In the genomic region with DNA sequence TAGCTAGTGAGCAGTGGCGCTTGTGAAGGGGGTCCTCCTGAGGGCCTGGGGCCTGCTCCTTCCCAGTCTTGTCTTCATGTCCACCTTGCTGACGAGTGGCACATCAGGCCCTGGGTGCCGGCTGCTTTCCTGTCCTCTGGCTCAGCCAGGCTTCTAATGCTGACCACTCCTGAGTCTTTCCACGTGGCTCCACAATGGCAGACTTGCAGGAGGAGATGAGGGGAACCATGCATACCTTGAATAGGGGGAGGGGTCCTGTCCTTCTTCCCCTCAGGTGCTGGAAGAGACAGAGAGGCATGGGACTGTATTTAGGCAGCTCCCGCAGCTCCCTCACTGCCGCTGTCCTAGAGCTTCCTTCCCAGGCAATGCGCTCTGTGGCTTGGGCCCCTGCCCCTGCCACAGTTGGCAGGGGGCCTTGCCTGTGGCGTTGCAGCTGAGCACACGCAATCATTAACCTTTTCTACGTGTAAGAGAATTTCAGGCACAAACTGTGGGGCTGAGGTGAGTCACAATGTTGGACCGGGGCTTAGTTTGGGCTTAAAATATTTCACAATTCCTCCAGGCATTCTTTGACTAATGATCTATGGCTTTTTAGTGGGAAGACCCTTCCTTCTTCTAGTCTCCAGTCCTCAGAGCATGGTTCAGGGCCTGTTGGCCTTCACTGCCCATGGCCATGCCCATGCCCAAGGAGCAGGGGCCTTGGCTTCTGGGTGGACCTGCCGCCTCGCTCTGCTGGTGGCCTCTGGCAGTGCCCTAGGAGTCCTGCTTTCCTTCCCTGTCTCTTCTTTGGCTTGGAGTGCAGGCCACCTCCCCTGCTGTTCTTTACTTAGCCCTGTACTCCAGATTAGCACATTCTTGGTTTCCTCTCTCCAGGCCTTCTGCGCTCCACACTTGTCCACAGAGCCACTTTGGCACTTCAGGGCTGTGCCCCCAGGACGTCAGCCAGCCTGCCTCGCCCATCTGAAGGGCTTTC, we compare ENCODE assay signal across 10 cellular contexts. TPM values are rescaled to one million over a fixed set of nuclear protein-coding genes. Genes with fewer than 3 reads are reported as not detected.
DNase-seq lines count a peak whose midpoint lies in the region; ATAC-seq, FAIRE-seq and TF ChIP-seq lines count a peak whose summit lies in the region.
"Had no signal": no experiment of that assay in that cellular context is flagged by ENCODE, and none has a peak within 500 bp of the region (broad histone marks: within the 10 kb centered on the region; RNA-seq: fewer than 3 reads in every experiment).

No MANE protein-coding gene starts in this region.

- H3K9me3 Mint-ChIP-seq in chondrocyte (ENCODE audit: low read depth) = no peaks in the 10 kb centered on the region
- H3K9me3 Mint-ChIP-seq: activated T-helper 2 cell treated with anti-CD3 and anti-CD28 coated beads, Interferon-gamma antibody, Interleukin-2, Interleukin-4, amounts not matched to agents 10 μg/mL and 5 μg/mL and 100 μg/mL, durations not matched to agents 14 hours and 24 hours and 36 hours had no signal

- TF ChIP-seq CTCF in liver (IDR thresholded peaks at IDR 0.05; ENCODE audit: low read depth, low read length, missing input control) (no peak), HepG2 (CRISPR knock-in tag; IDR thresholded peaks at IDR 0.05) (no peak), chondrocyte (IDR thresholded peaks at IDR 0.05) (no peak), lung (IDR thresholded peaks at IDR 0.05; ENCODE audit: control extremely low read depth, extremely low read depth) (no peak), testis (IDR thresholded peaks at IDR 0.05) (no peak)

- no peaks in the 10 kb centered on the region for H3K27me3 ChIP-seq in liver (ENCODE audit: control insufficient read depth in 4 of 4, insufficient read depth in 4 of 4, low read length in 3 of 4)
- H3K27me3 ChIP-seq in HepG2 (ENCODE audit: control insufficient read depth in 1 of 2, insufficient read depth in 2 of 2, low read length in 2 of 2) = no peaks in the 10 kb centered on the region
- H3K27me3 ChIP-seq in lung (ENCODE audit: control insufficient read depth, insufficient read depth) = no peaks in the 10 kb centered on the region
- no peaks in the 10 kb centered on the region for H3K27me3 ChIP-seq in testis

- no peak overlapping the region for H2AFZ ChIP-seq in HepG2 (ENCODE audit: low read length)

- no peak overlapping the region for H3K4me3 Mint-ChIP-seq in chondrocyte (ENCODE audit: unreplicated experiment)

- H3K27ac ChIP-seq in liver (ENCODE audit: low read depth in 1 of 2, low read length in 2 of 2) = peak overlapping the region; percentile 87 to 96
- no peak overlapping the region for H3K27ac ChIP-seq in HepG2 (ENCODE audit: extremely low read length, insufficient read depth, low read length)
- H3K27ac ChIP-seq in lung (ENCODE audit: low read depth in 1 of 2, low read length in 1 of 2) = peak overlapping the region; percentile 71 to 90
- H3K27ac ChIP-seq in testis = no peak overlapping the region

- H3K36me3 ChIP-seq in liver (ENCODE audit: control insufficient read depth in 4 of 4, insufficient read depth in 3 of 4, low read depth in 1 of 4, low read length in 3 of 4) (peaks cover 0 to 2% (median 0%) of the 10 kb centered on the region in 4 donors), HepG2 (replicated peaks in 1 of 2; ENCODE audit: control insufficient read depth in 1 of 2, insufficient read depth in 2 of 2, low read length in 2 of 2) (peaks cover 1 to 3% of the 10 kb centered on the region in 2 experiments; a peak in 2 of 5 replicates), lung (ENCODE audit: control insufficient read depth in 2 of 2, insufficient read depth in 2 of 2, low read length in 2 of 2) (no peaks in the 10 kb centered on the region), testis (ENCODE audit: low read depth, missing control alignments) (no peaks in the 10 kb centered on the region)

- peak overlapping the region; percentile 91 for H3K27ac Mint-ChIP-seq in chondrocyte (ENCODE audit: unreplicated experiment)
- H3K27ac Mint-ChIP-seq: activated T-helper 2 cell treated with anti-CD3 and anti-CD28 coated beads, Interferon-gamma antibody, Interleukin-2, Interleukin-4, amounts not matched to agents 10 μg/mL and 5 μg/mL and 100 μg/mL, durations not matched to agents 14 hours and 24 hours and 36 hours had no signal

- no peak overlapping the region for H3K4me2 ChIP-seq in HepG2 (ENCODE audit: low read depth, low read length)

- peaks cover 20% of the 10 kb centered on the region for H3K79me2 ChIP-seq in HepG2 (ENCODE audit: insufficient read depth, low read length)

- H3K4me1 ChIP-seq in liver (ENCODE audit: control insufficient read depth in 4 of 4, insufficient read depth in 4 of 4, low read length in 3 of 4) = peaks cover 17 to 52% (median 38%) of the 10 kb centered on the region in 4 donors
- peaks cover 23% of the 10 kb centered on the region for H3K4me1 ChIP-seq in HepG2 (ENCODE audit: insufficient read depth, low read length)
- H3K4me1 ChIP-seq in lung (ENCODE audit: control insufficient read depth in 2 of 2, insufficient read depth in 2 of 2, low read length in 2 of 2) = peaks cover 19 to 54% of the 10 kb centered on the region in 2 donors
- peaks cover 8% of the 10 kb centered on the region for H3K4me1 ChIP-seq in testis

- 54% methylated on average over 16 of the region's 16 CpGs for WGBS in liver
- WGBS in HepG2 (ENCODE audit: low lambda C conversion rate) = 75% methylated on average over 15 of the region's 16 CpGs
- WGBS in lung, 2 donors = 38 to 54% methylated on average over 16 of the region's 16 CpGs
- WGBS in testis, 2 donors = 79 to 82% methylated on average over 13 to 16 of the region's 16 CpGs

- H3K9me3 ChIP-seq in liver (ENCODE audit: control insufficient read depth in 4 of 4, low read length in 3 of 4) = no peaks in the 10 kb centered on the region
- H3K9me3 ChIP-seq in HepG2 (ENCODE audit: low read length) = no peaks in the 10 kb centered on the region
- no peaks in the 10 kb centered on the region for H3K9me3 ChIP-seq in lung (ENCODE audit: control insufficient read depth in 2 of 2, insufficient read depth in 1 of 2, low read length in 1 of 2)
- H3K9me3 ChIP-seq in testis = no peaks in the 10 kb centered on the region

- H3K4me3 ChIP-seq in liver (ENCODE audit: low read depth in 1 of 3, low read length in 3 of 3) (no peak overlapping the region), HepG2 (replicated peaks in 1 of 3; ENCODE audit: insufficient read depth in 1 of 3, low read depth in 2 of 3, low read length in 3 of 3) (no peak overlapping the region), lung (no peak overlapping the region), testis (no peak overlapping the region)

- peaks cover 31% of the 10 kb centered on the region for H4K20me1 ChIP-seq in HepG2 (ENCODE audit: insufficient read depth, low read length)

- CTCF ChIA-PET in HepG2 (lab: Yijun Ruan, JAX; ENCODE audit: low intra/inter-chr PET ratio, low total read pairs) = no interaction called here

- TF ChIP-seq POLR2A in HepG2 (IDR thresholded peaks at IDR 0.05; ENCODE audit: insufficient read depth in 1 of 2, low read depth in 2 of 2, low read length in 2 of 2) (no peak), testis (IDR thresholded peaks at IDR 0.05) (no peak)

- no TSS peak for BruUV-seq in HepG2 (replicated peaks; lab: Mats Ljungman, UMichigan)

- TF ChIP-seq EP300 in HepG2 (IDR thresholded peaks at IDR 0.05; ENCODE audit: low read depth in 2 of 2, low read length in 2 of 2) (no peak), HepG2 (CRISPR knock-in tag; IDR thresholded peaks at IDR 0.05; ENCODE audit: borderline replicate concordance) (no peak)

- H3K36me3 Mint-ChIP-seq in chondrocyte (ENCODE audit: low read depth) = no peaks in the 10 kb centered on the region

- DNase-seq in HepG2 (ENCODE audit: low spot score) (no peak), chondrocyte (ENCODE audit: low spot score) (no peak), lung (ENCODE audit: low spot score) (peak; percentile 79), ureter (ENCODE audit: low spot score) (no peak), testis (no peak), RKO (ENCODE audit: low spot score) (no peak)
- no peak for DNase-seq in stimulated activated CD4-positive, alpha-beta T cell treated with anti-CD3 and anti-CD28 coated beads, Interleukin-2, amount 100 ng/mL, for 24 hours
- DNase-seq: NCI-H526 had no signal

- POLR2A ChIA-PET in HepG2 (lab: Yijun Ruan, JAX) = no interaction called here

- H3K27me3 Mint-ChIP-seq in chondrocyte (ENCODE audit: low read depth) = no peaks in the 10 kb centered on the region

- H3K9ac ChIP-seq in liver (ENCODE audit: low read depth in 1 of 2, low read length in 2 of 2) = no peak overlapping the region
- H3K9ac ChIP-seq in HepG2 (ENCODE audit: insufficient read depth, low read depth, low read length) = no peak overlapping the region

- TF ChIP-seq RAD21 in liver (IDR thresholded peaks at IDR 0.05) (peak; percentile 41 to 55), HepG2 (CRISPR knock-in tag; IDR thresholded peaks at IDR 0.05) (no peak)

- peaks cover 30% of the 10 kb centered on the region for H3K4me1 Mint-ChIP-seq in chondrocyte (ENCODE audit: low read depth)

- no peak; the same call in 1 of the 3 replicates for ATAC-seq in HepG2
- ATAC-seq in lung (ENCODE audit: insufficient read depth, low FRiP score) = peak; percentile 58

- intact Hi-C loops in HepG2 (cut with micrococcal nuclease; ENCODE audit: unreplicated experiment) (no loop called here), testis (cut with DNase I; ENCODE audit: low total_unique reads) (no loop called here)

- FAIRE-seq in HepG2 (lab: Jason Lieb, UNC) = no peak

- in situ Hi-C loops in HepG2 (cut with HindIII; ENCODE audit: extremely low pct_ligation_motif_present, low pct_unique_long_range_greater_than_20kb) = no loop called here

RNA-seq across cellular contexts. Expression of a gene that starts 39.1 kb away (rescaled TPM):
- total RNA-seq in liver (10 to 100 TPM in 1 of 2 donors, 1 to 10 TPM in 1; 9.1 to 20.3 TPM), HepG2 (2016; rRNA removed; fragmentation: Illumina TruSeq; extraction: Trizol) (14.5 and 16.6 TPM in 2 replicates), chondrocyte (66.6 to 88.0 TPM (median 87.9 TPM) in 3 replicates), lung (100 to 1,000 TPM in 1 of 2 donors, 10 to 100 TPM in 1; 35.8 to 116 TPM), ureter (69.8 TPM), testis (10 to 100 TPM; 66.3 to 69.1 TPM)
- polyA plus RNA-seq in liver (10 to 100 TPM in 1 of 2 donors, 1 to 10 TPM in 1; 7.5 to 24.5 TPM), HepG2 (2011; rRNA removed) (34.0 and 40.1 TPM in 2 replicates), lung (10 to 100 TPM; 55.7 to 94.5 TPM), testis (ENCODE audit: insufficient read depth, low read depth, low replicate concordance) (76.5 TPM)
- total RNA-seq in HepG2 (2016; cell fraction: cytosol; rRNA removed; fragmentation: Illumina TruSeq; extraction: Trizol; ENCODE audit: low read depth) = 11.7 and 13.0 TPM in 2 replicates
- total RNA-seq in HepG2 (2016; cell fraction: insoluble cytoplasmic fraction; rRNA removed; fragmentation: Illumina TruSeq; extraction: Trizol) = 11.8 and 16.6 TPM in 2 replicates
- total RNA-seq in HepG2 (2016; cell fraction: membrane; rRNA removed; fragmentation: Illumina TruSeq; extraction: Trizol) = 26.9 and 28.5 TPM in 2 replicates
- total RNA-seq in HepG2 (2016; cell fraction: nucleus; rRNA removed; fragmentation: Illumina TruSeq; extraction: Trizol) = 15.3 TPM in 2 replicates
- 28.8 and 30.9 TPM in 2 replicates for polyA plus RNA-seq in HepG2 (2011; cell fraction: cytosol; rRNA removed)
- polyA plus RNA-seq in HepG2 (2011; cell fraction: nucleus; rRNA removed) = 60.6 and 63.0 TPM in 2 replicates
- polyA plus RNA-seq in HepG2 (2012) = 17.3 and 31.0 TPM in 2 replicates
- polyA plus RNA-seq in HepG2 (2016; cell fraction: cytosol; fragmentation: Illumina TruSeq; extraction: Trizol; ENCODE audit: low read depth) = 13.8 and 14.2 TPM in 2 replicates
- 17.8 and 22.4 TPM in 2 replicates for polyA plus RNA-seq in HepG2 (2016; cell fraction: insoluble cytoplasmic fraction; fragmentation: Illumina TruSeq; extraction: Trizol; ENCODE audit: low read depth)
- polyA plus RNA-seq in HepG2 (2016; cell fraction: membrane; fragmentation: Illumina TruSeq; extraction: Trizol; ENCODE audit: low read depth) = 32.7 and 35.8 TPM in 2 replicates
- 41.1 and 43.4 TPM in 2 replicates for polyA plus RNA-seq in HepG2 (2016; cell fraction: nucleus; fragmentation: Illumina TruSeq; extraction: Trizol; ENCODE audit: insufficient read depth, low read depth)
- polyA minus RNA-seq in HepG2 (2011; rRNA and poly(A)+ RNA removed; ENCODE audit: low replicate concordance) = 50.0 and 68.4 TPM in 2 replicates
- 15.6 and 16.3 TPM in 2 replicates for polyA minus RNA-seq in HepG2 (2011; cell fraction: cytosol; rRNA and poly(A)+ RNA removed)
- 24.2 and 25.9 TPM in 2 replicates for polyA minus RNA-seq in HepG2 (2011; cell fraction: nucleus; rRNA and poly(A)+ RNA removed)

RNA-seq across cellular contexts. Expression of a gene that starts 46.8 kb away (rescaled TPM):
- total RNA-seq in liver = not detected
- not detected for polyA plus RNA-seq in liver
- total RNA-seq in HepG2 (2016; rRNA removed; fragmentation: Illumina TruSeq; extraction: Trizol) = not detected in 2 replicates
- not detected in 2 replicates for total RNA-seq in HepG2 (2016; cell fraction: cytosol; rRNA removed; fragmentation: Illumina TruSeq; extraction: Trizol; ENCODE audit: low read depth)
- not detected in 2 replicates for total RNA-seq in HepG2 (2016; cell fraction: insoluble cytoplasmic fraction; rRNA removed; fragmentation: Illumina TruSeq; extraction: Trizol)
- total RNA-seq in HepG2 (2016; cell fraction: membrane; rRNA removed; fragmentation: Illumina TruSeq; extraction: Trizol) = not detected in 2 replicates
- not detected in 2 replicates for total RNA-seq in HepG2 (2016; cell fraction: nucleus; rRNA removed; fragmentation: Illumina TruSeq; extraction: Trizol)
- polyA plus RNA-seq in HepG2 (2011; rRNA removed) = not detected in 2 replicates
- polyA plus RNA-seq in HepG2 (2011; cell fraction: cytosol; rRNA removed) = not detected in 2 replicates
- polyA plus RNA-seq in HepG2 (2011; cell fraction: nucleus; rRNA removed) = not detected in 2 replicates
- not detected in 2 replicates for polyA plus RNA-seq in HepG2 (2012)
- not detected in 2 replicates for polyA plus RNA-seq in HepG2 (2016; cell fraction: cytosol; fragmentation: Illumina TruSeq; extraction: Trizol; ENCODE audit: low read depth)
- polyA plus RNA-seq in HepG2 (2016; cell fraction: insoluble cytoplasmic fraction; fragmentation: Illumina TruSeq; extraction: Trizol; ENCODE audit: low read depth) = not detected in 2 replicates
- not detected in 2 replicates for polyA plus RNA-seq in HepG2 (2016; cell fraction: membrane; fragmentation: Illumina TruSeq; extraction: Trizol; ENCODE audit: low read depth)
- polyA plus RNA-seq in HepG2 (2016; cell fraction: nucleus; fragmentation: Illumina TruSeq; extraction: Trizol; ENCODE audit: insufficient read depth, low read depth) = not detected in 2 replicates
- polyA minus RNA-seq in HepG2 (2011; rRNA and poly(A)+ RNA removed; ENCODE audit: low replicate concordance) = not detected in 2 replicates
- polyA minus RNA-seq in HepG2 (2011; cell fraction: cytosol; rRNA and poly(A)+ RNA removed) = not detected in 2 replicates
- not detected in 2 replicates for polyA minus RNA-seq in HepG2 (2011; cell fraction: nucleus; rRNA and poly(A)+ RNA removed)
- not detected in 3 replicates for total RNA-seq in chondrocyte
- total RNA-seq in lung = under 1 TPM in 1 of 2 donors, not detected in 1; 0.12 TPM
- polyA plus RNA-seq in lung = under 1 TPM; 0.10 to 0.68 TPM
- not detected for total RNA-seq in ureter
- total RNA-seq in testis = not detected
- 0.37 TPM for polyA plus RNA-seq in testis (ENCODE audit: insufficient read depth, low read depth, low replicate concordance)
- total RNA-seq: activated T-helper 2 cell treated with anti-CD3 and anti-CD28 coated beads, Interferon-gamma antibody, Interleukin-2, Interleukin-4, amounts not matched to agents 10 μg/mL and 5 μg/mL and 100 μg/mL, durations not matched to agents 14 hours and 24 hours and 36 hours had no signal

RNA-seq across cellular contexts. Expression of a gene that starts 48.5 kb away (rescaled TPM):
- total RNA-seq in liver (1 to 10 TPM in 1 of 2 donors, under 1 TPM in 1; 0.23 to 1.4 TPM), HepG2 (2016; rRNA removed; fragmentation: Illumina TruSeq; extraction: Trizol) (not detected in 2 replicates), chondrocyte (not detected in 3 replicates), lung (1 to 10 TPM; 2.4 to 3.4 TPM), ureter (0.68 TPM), testis (1 to 10 TPM; 1.4 to 1.7 TPM)
- polyA plus RNA-seq in liver (under 1 TPM; 0.54 to 0.63 TPM), HepG2 (2011; rRNA removed) (not detected in 2 replicates), lung (10 to 100 TPM in 1 of 2 donors, under 1 TPM in 1; 0.37 to 37.3 TPM), testis (ENCODE audit: insufficient read depth, low read depth, low replicate concordance) (3.5 TPM)
- not detected in 2 replicates for total RNA-seq in HepG2 (2016; cell fraction: cytosol; rRNA removed; fragmentation: Illumina TruSeq; extraction: Trizol; ENCODE audit: low read depth)
- not detected in 2 replicates for total RNA-seq in HepG2 (2016; cell fraction: insoluble cytoplasmic fraction; rRNA removed; fragmentation: Illumina TruSeq; extraction: Trizol)
- not detected in 2 replicates for total RNA-seq in HepG2 (2016; cell fraction: membrane; rRNA removed; fragmentation: Illumina TruSeq; extraction: Trizol)
- total RNA-seq in HepG2 (2016; cell fraction: nucleus; rRNA removed; fragmentation: Illumina TruSeq; extraction: Trizol) = not detected in 2 replicates
- not detected in 2 replicates for polyA plus RNA-seq in HepG2 (2011; cell fraction: cytosol; rRNA removed)
- polyA plus RNA-seq in HepG2 (2011; cell fraction: nucleus; rRNA removed) = not detected in 2 replicates
- not detected in 2 replicates for polyA plus RNA-seq in HepG2 (2012)
- polyA plus RNA-seq in HepG2 (2016; cell fraction: cytosol; fragmentation: Illumina TruSeq; extraction: Trizol; ENCODE audit: low read depth) = not detected in 2 replicates
- not detected in 2 replicates for polyA plus RNA-seq in HepG2 (2016; cell fraction: insoluble cytoplasmic fraction; fragmentation: Illumina TruSeq; extraction: Trizol; ENCODE audit: low read depth)
- polyA plus RNA-seq in HepG2 (2016; cell fraction: membrane; fragmentation: Illumina TruSeq; extraction: Trizol; ENCODE audit: low read depth) = not detected in 2 replicates
- polyA plus RNA-seq in HepG2 (2016; cell fraction: nucleus; fragmentation: Illumina TruSeq; extraction: Trizol; ENCODE audit: insufficient read depth, low read depth) = not detected in 2 replicates
- polyA minus RNA-seq in HepG2 (2011; rRNA and poly(A)+ RNA removed; ENCODE audit: low replicate concordance) = not detected in 2 replicates
- not detected in 2 replicates for polyA minus RNA-seq in HepG2 (2011; cell fraction: cytosol; rRNA and poly(A)+ RNA removed)
- not detected in 2 replicates for polyA minus RNA-seq in HepG2 (2011; cell fraction: nucleus; rRNA and poly(A)+ RNA removed)

Comparison
In these comparisons a context has a peak if more than half of its experiments do, and no peak if none do; other contexts are left out.
1. H3K27ac ChIP-seq: peak in liver (2 of 2) and lung (2 of 2); none in HepG2 (single experiment) and testis (0 of 2).